In genomic region chr9:95017062-95017461, GRCh38 we compare ENCODE assay signal across 1 cellular context.
TF ChIP-seq lines count a peak whose summit lies in the region.

No MANE protein-coding gene starts in this region.

TF ChIP-seq in SK-N-SH, 30 proteins besides CTCF, POLR2A, EP300 and RAD21 (continued from another document):
- no peak for TF ChIP-seq REST (IDR thresholded peaks at IDR 0.05; ENCODE audit: low read depth, low read length)
- no peak for TF ChIP-seq PBX3 (IDR thresholded peaks at IDR 0.05)
- TF ChIP-seq ZBTB33 (IDR thresholded peaks at IDR 0.05; ENCODE audit: borderline replicate concordance, low read depth) = no peak
- TF ChIP-seq POLR2AphosphoS5 (IDR thresholded peaks at IDR 0.05; ENCODE audit: low read depth, low read length) = no peak
- no peak for TF ChIP-seq TEAD4 (IDR thresholded peaks at IDR 0.05; ENCODE audit: borderline replicate concordance, insufficient read depth)
- TF ChIP-seq MEF2A (IDR thresholded peaks at IDR 0.05; ENCODE audit: borderline replicate concordance, low read depth) = no peak
- no peak for TF ChIP-seq NFIC (IDR thresholded peaks at IDR 0.05; ENCODE audit: borderline replicate concordance)
- TF ChIP-seq, protein P1, sequence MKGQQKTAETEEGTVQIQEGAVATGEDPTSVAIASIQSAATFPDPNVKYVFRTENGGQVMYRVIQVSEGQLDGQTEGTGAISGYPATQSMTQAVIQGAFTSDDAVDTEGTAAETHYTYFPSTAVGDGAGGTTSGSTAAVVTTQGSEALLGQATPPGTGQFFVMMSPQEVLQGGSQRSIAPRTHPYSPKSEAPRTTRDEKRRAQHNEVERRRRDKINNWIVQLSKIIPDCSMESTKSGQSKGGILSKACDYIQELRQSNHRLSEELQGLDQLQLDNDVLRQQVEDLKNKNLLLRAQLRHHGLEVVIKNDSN (IDR thresholded peaks at IDR 0.05; ENCODE audit: borderline replicate concordance, low read depth) = no peak
- TF ChIP-seq, protein P2, sequence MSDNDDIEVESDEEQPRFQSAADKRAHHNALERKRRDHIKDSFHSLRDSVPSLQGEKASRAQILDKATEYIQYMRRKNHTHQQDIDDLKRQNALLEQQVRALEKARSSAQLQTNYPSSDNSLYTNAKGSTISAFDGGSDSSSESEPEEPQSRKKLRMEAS (IDR thresholded peaks at IDR 0.05; ENCODE audit: low read depth) = no peak
- no peak for TF ChIP-seq SMC3 (IDR thresholded peaks at IDR 0.05; ENCODE audit: low read depth, low read length)
- TF ChIP-seq RXRA (IDR thresholded peaks at IDR 0.05; ENCODE audit: borderline replicate concordance, low read depth) = no peak
- TF ChIP-seq CHD2 (IDR thresholded peaks at IDR 0.05; ENCODE audit: low read length, partially characterized antibody) = no peak
- TF ChIP-seq TAF1 (IDR thresholded peaks at IDR 0.05; ENCODE audit: borderline replicate concordance, low read depth, low read length) = no peak
- TF ChIP-seq ELF1 (IDR thresholded peaks at IDR 0.05) = no peak
- TF ChIP-seq FOSL2 (IDR thresholded peaks at IDR 0.05; ENCODE audit: borderline replicate concordance, low read depth) = no peak
- no peak for TF ChIP-seq FOXM1 (IDR thresholded peaks at IDR 0.05; ENCODE audit: low read depth)
- TF ChIP-seq IRF3 (IDR thresholded peaks at IDR 0.05; ENCODE audit: low read depth, low read length) = no peak
- no peak for TF ChIP-seq NRF1 (IDR thresholded peaks at IDR 0.05; ENCODE audit: low read depth, low read length)
